In genomic region chr2:113626616-113627330, GRCh38 we compare ENCODE assay signal across 8 cellular contexts. TPM values are rescaled to one million over a fixed set of nuclear protein-coding genes. Genes with fewer than 3 reads are reported as not detected.
DNase-seq lines count a peak whose midpoint lies in the region; ATAC-seq and TF ChIP-seq lines count a peak whose summit lies in the region.
"Not testable (repeated sequence)": the region's sequence is repeated elsewhere in the genome, so short reads cannot be mapped to it uniquely, and the experiment has no call there.

Gene RABL2A (plus strand): TSS chr2:113627266. CDS start chr2:113628607, 1,341 bp downstream.

- ATAC-seq in GM18907 (IDR thresholded peaks at IDR 0.05; ENCODE audit: unreplicated experiment) (peak; percentile 95), HG03025 (IDR thresholded peaks at IDR 0.05; ENCODE audit: low FRiP score, unreplicated experiment) (peak; percentile 95)
- peak; percentile 94 to 96 for ATAC-seq in activated T-cell treated with anti-CD3 and anti-CD28 coated beads, Interleukin-2, amount 50 U/mL, for 72 hours (replicated peaks in 1 of 2)

- H3K27ac ChIP-seq in ACC112 (ENCODE audit: low read depth, low read length); mesenchymal stem cell (ENCODE audit: low read length, poor library complexity, severe bottlenecking): not testable (repeated sequence)

- H3K4ac ChIP-seq in mesenchymal stem cell (ENCODE audit: low read depth in 1 of 2, low read length in 2 of 2), result not testable (repeated sequence)

- not testable (repeated sequence) for H3K14ac ChIP-seq in mesenchymal stem cell (ENCODE audit: low read length in 2 of 2)

- not testable (repeated sequence) for H3K36me3 Mint-ChIP-seq in activated T-cell treated with anti-CD3 and anti-CD28 coated beads, Interleukin-2, amount 50 U/mL, for 72 hours (ENCODE audit: insufficient read depth in 2 of 2)

- H3K9me3 ChIP-seq in mesenchymal stem cell (ENCODE audit: control insufficient read depth, low read length), result not testable (repeated sequence)

- not testable (repeated sequence) for H4K91ac ChIP-seq in mesenchymal stem cell (ENCODE audit: low read length)

- H2BK12ac ChIP-seq in mesenchymal stem cell (ENCODE audit: low read length in 2 of 2), result not testable (repeated sequence)

- H2BK120ac ChIP-seq in mesenchymal stem cell (ENCODE audit: low read depth, low read length), result not testable (repeated sequence)

- not testable (repeated sequence) for H2AK5ac ChIP-seq in mesenchymal stem cell (ENCODE audit: low read length, severe bottlenecking)

- H3K4me3 Mint-ChIP-seq in activated T-cell treated with anti-CD3 and anti-CD28 coated beads, Interleukin-2, amount 50 U/mL, for 72 hours, result peak within 1 kb of the TSS; percentile 87 to 98

- TF ChIP-seq POLR2A in erythroblast (IDR thresholded peaks at IDR 0.05; ENCODE audit: low read length), result peak; percentile 60

- not testable (repeated sequence) for H3K18ac ChIP-seq in mesenchymal stem cell (ENCODE audit: low read depth in 1 of 2, low read length in 2 of 2)

- peak within 1 kb of the TSS; percentile 45 for H3K27ac Mint-ChIP-seq in activated T-cell treated with anti-CD3 and anti-CD28 coated beads, Interleukin-2, amount 50 U/mL, for 72 hours

- WGBS in mesenchymal stem cell, result 0% methylated on average over 3 of the region's 51 CpGs

- not testable (repeated sequence) for H3K23ac ChIP-seq in mesenchymal stem cell (ENCODE audit: low read length in 2 of 2)

- not testable (repeated sequence) for H2BK5ac ChIP-seq in mesenchymal stem cell (ENCODE audit: low read depth, low read length, poor library complexity, severe bottlenecking)

- H3K79me2 ChIP-seq in ACC112 (ENCODE audit: control insufficient read depth, insufficient read depth, low read length, unreplicated experiment), result not testable (repeated sequence)

- H3K9ac ChIP-seq in mesenchymal stem cell (ENCODE audit: low read length), result peak within 1 kb of the TSS; percentile 84

- H3K4me3 ChIP-seq in ACC112 (ENCODE audit: low read depth, low read length) (peak within 1 kb of the TSS; percentile 77), mesenchymal stem cell (ENCODE audit: insufficient read depth in 1 of 2, low read depth in 1 of 2, low read length in 2 of 2) (peak within 1 kb of the TSS; percentile 63 to 80)

- H2BK15ac ChIP-seq in mesenchymal stem cell (ENCODE audit: low read depth, poor library complexity, severe bottlenecking), result not testable (repeated sequence)

- H3K27me3 ChIP-seq in ACC112 (ENCODE audit: insufficient read depth, low read length); mesenchymal stem cell (ENCODE audit: control insufficient read depth in 1 of 2, insufficient read depth in 1 of 2, low read length in 2 of 2): not testable (repeated sequence)

- not testable (repeated sequence) for H3K27me3 Mint-ChIP-seq in activated T-cell treated with anti-CD3 and anti-CD28 coated beads, Interleukin-2, amount 50 U/mL, for 72 hours (ENCODE audit: low read depth)

- not testable (repeated sequence) for H3K36me3 ChIP-seq in ACC112 (ENCODE audit: insufficient read depth, low read length); mesenchymal stem cell (ENCODE audit: control insufficient read depth in 1 of 2, insufficient read depth in 2 of 2, low read depth in 1 of 2, low read length in 2 of 2)

- H3K4me1 ChIP-seq in ACC112 (ENCODE audit: control insufficient read depth, insufficient read depth, low read length, unreplicated experiment); mesenchymal stem cell (ENCODE audit: control insufficient read depth, insufficient read depth, low read depth, low read length): not testable (repeated sequence)

- H2AFZ ChIP-seq in ACC112 (ENCODE audit: low read length, unreplicated experiment), result peak within 1 kb of the TSS; percentile 14
- not testable (repeated sequence) for H2AFZ ChIP-seq in mesenchymal stem cell (ENCODE audit: low read depth, low read length)

- not testable (repeated sequence) for H4K8ac ChIP-seq in mesenchymal stem cell (ENCODE audit: low read length)

- not testable (repeated sequence) for H3K9me3 Mint-ChIP-seq in activated T-cell treated with anti-CD3 and anti-CD28 coated beads, Interleukin-2, amount 50 U/mL, for 72 hours

- DNase-seq in activated T-cell treated with anti-CD3 and anti-CD28 coated beads, Interleukin-2, amount 50 U/mL, for 72 hours, result peak; percentile 90 to 93
- not testable (repeated sequence) for DNase-seq in erythroblast (lab: John Stamatoyannopoulos, UW)
- peak; percentile 67 for DNase-seq in mesenchymal stem cell
- DNase-seq in stimulated activated CD4-positive, alpha-beta T cell treated with anti-CD3 and anti-CD28 coated beads, Interleukin-1b, Interleukin-23, amount 100 ng/mL, for 4 hours (ENCODE audit: low read depth in 2 of 2), result peak; percentile 71 to 76

- H3K79me1 ChIP-seq in mesenchymal stem cell (replicated peaks; ENCODE audit: low read length, poor library complexity, severe bottlenecking), result not testable (repeated sequence)

- peak within 1 kb of the TSS; percentile 51 for H3K4me2 ChIP-seq in mesenchymal stem cell (ENCODE audit: low read length, poor library complexity, severe bottlenecking)

- peaks cover 28% of the 10 kb centered on the region for H3K4me1 Mint-ChIP-seq in activated T-cell treated with anti-CD3 and anti-CD28 coated beads, Interleukin-2, amount 50 U/mL, for 72 hours (ENCODE audit: low read depth)

TF ChIP-seq in PFSK-1, 5 proteins besides CTCF, POLR2A, EP300 and RAD21:
- TF ChIP-seq SIN3A (IDR thresholded peaks at IDR 0.05; ENCODE audit: borderline replicate concordance, insufficient read depth, low read length), result peak; percentile 81; the same call in 1 of the 2 replicates

RNA-seq across cellular contexts. Expression of gene RABL2A, which starts in this region (rescaled TPM):
- 18.0 TPM for polyA plus RNA-seq in PFSK-1 (2012; ENCODE audit: insufficient read length, low read depth)
- 10 to 100 TPM; 11.4 to 12.2 TPM for total RNA-seq in activated T-cell treated with anti-CD3 and anti-CD28 coated beads, Interleukin-2, amount 50 U/mL, for 72 hours
- polyA plus RNA-seq in mesenchymal stem cell (2013, experiment 1 of 2), result 8.4 TPM
- 7.7 TPM for polyA plus RNA-seq in mesenchymal stem cell (2013, experiment 2 of 2)
